18 cellular contexts compared by ENCODE assay signal in genomic region chr10:77070317-77070716, GRCh38.
DNase-seq lines count a peak whose midpoint lies in the region; ATAC-seq lines count a peak whose summit lies in the region.
"Had no signal": no experiment of that assay in that cellular context is flagged by ENCODE, and none has a peak within 500 bp of the region (broad histone marks: within the 10 kb centered on the region; RNA-seq: fewer than 3 reads in every experiment).

No MANE protein-coding gene starts in this region.

- intact Hi-C loops in right cardiac atrium (cut with DNase I) = no loop called here
- intact Hi-C loops in cardiac septum (cut with DNase I) = no loop called here

- DNase-seq in NCI-H748 (lab: John Stamatoyannopoulos, UW; ENCODE audit: unreplicated experiment) (peak; percentile 22), NCI-H748 treated with DMSO at 0.1 percent for 48 hours (lab: John Stamatoyannopoulos, UW) (no peak), right cardiac atrium (no peak), cardiac septum (ENCODE audit: low spot score) (no peak), left lobe of liver (ENCODE audit: low spot score) (no peak)
- DNase-seq: AML-193; Caco-2; CD4-positive, alpha-beta T cell; DMS79; GDM1; HCEC 1CT had no signal

- H3K27ac ChIP-seq in right cardiac atrium (ENCODE audit: low read length) (peak overlapping the region; percentile 68), skeletal muscle tissue (ENCODE audit: low read depth, low read length) (peak overlapping the region; percentile 45)
- H3K27ac ChIP-seq: 22Rv1, A549, C4-2B, HL-60 had no signal

- 84% methylated on average over 5 of the region's 5 CpGs for WGBS in right cardiac atrium

- no peaks in the 10 kb centered on the region for H3K9me3 ChIP-seq in right cardiac atrium (ENCODE audit: control insufficient read depth, low read length)
- no peaks in the 10 kb centered on the region for H3K9me3 ChIP-seq in skeletal muscle tissue (ENCODE audit: control insufficient read depth in 3 of 3, low read length in 3 of 3)
- H3K9me3 ChIP-seq: A549, Caco-2 had no signal

- no peak for ATAC-seq in right cardiac atrium
- no peak for ATAC-seq in HG03565 (IDR thresholded peaks at IDR 0.05; ENCODE audit: unreplicated experiment)
- ATAC-seq in left lobe of liver = no peak
- ATAC-seq: A549, GM23338 had no signal

- no peaks in the 10 kb centered on the region for H3K27me3 ChIP-seq in right cardiac atrium (ENCODE audit: control insufficient read depth, insufficient read depth)
- H3K27me3 ChIP-seq in skeletal muscle tissue (ENCODE audit: control insufficient read depth in 3 of 3, insufficient read depth in 3 of 3, low read length in 3 of 3) = no peaks in the 10 kb centered on the region

- peaks cover 2 to 15% (median 6%) of the 10 kb centered on the region in 3 donors for H3K36me3 ChIP-seq in skeletal muscle tissue (ENCODE audit: control insufficient read depth in 3 of 3, insufficient read depth in 3 of 3, low read length in 3 of 3)

- peaks cover 4% of the 10 kb centered on the region for H3K4me1 ChIP-seq in right cardiac atrium (ENCODE audit: control insufficient read depth, insufficient read depth, low read length)
- peaks cover 0 to 9% (median 0%) of the 10 kb centered on the region in 3 donors for H3K4me1 ChIP-seq in skeletal muscle tissue (ENCODE audit: control insufficient read depth in 3 of 3, insufficient read depth in 3 of 3, low read length in 3 of 3)
- H3K4me1 ChIP-seq: A549, Caco-2 had no signal

- H3K4me3 ChIP-seq in right cardiac atrium (ENCODE audit: low read length) (no peak overlapping the region), skeletal muscle tissue (ENCODE audit: low read length in 3 of 3) (no peak overlapping the region)
- H3K4me3 ChIP-seq: A549, GM23338 had no signal

- no peak overlapping the region for H3K9ac ChIP-seq in skeletal muscle tissue (ENCODE audit: low read depth in 1 of 3, low read length in 3 of 3)
